In the genomic region with DNA sequence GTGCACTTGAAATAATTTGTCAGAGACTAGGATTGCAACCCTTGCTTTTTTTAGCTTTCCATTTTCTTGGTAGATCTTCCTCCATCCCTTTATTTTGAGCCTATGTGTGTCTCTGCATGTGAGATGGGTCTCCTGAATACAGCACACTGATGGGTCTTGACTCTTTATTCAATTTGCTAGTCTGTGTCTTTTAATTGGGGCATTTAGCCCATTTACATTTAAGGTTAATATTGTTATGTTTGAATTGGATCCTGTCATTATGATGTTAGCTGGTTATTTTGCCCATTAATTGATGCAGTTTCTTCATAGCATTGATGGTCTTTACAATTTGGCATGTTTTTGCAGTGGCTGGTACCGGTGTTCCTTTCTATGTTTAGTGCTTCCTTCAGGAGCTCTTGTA, we compare ENCODE assay signal across 3 cellular contexts. TPM values are rescaled to one million over a fixed set of nuclear protein-coding genes. Genes with fewer than 3 reads are reported as not detected.
DNase-seq lines count a peak whose midpoint lies in the region; ATAC-seq, FAIRE-seq and TF ChIP-seq lines count a peak whose summit lies in the region.
"Not testable (repeated sequence)": the region's sequence is repeated elsewhere in the genome, so short reads cannot be mapped to it uniquely, and the experiment has no call there.

No MANE protein-coding gene starts in this region.

- not testable (repeated sequence) for H3K27me3 ChIP-seq in K562 (ENCODE audit: control insufficient read depth in 2 of 2, insufficient read depth in 2 of 2, low read length in 2 of 2)

- peak overlapping the region; percentile 23 for H3K27ac Mint-ChIP-seq in activated naive CD8-positive, alpha-beta T cell

- CTCF ChIA-PET in HEK293 (lab: Yijun Ruan, JAX) = interaction anchor here (0.6 to 1.2 kb wide), 2 partner anchors 20 to 978 kb away, joined by 3 read pairs; no protein-coding TSS in a partner anchor
- CTCF ChIA-PET in K562 (lab: Yijun Ruan, JAX; ENCODE audit: low intra/inter-chr PET ratio) = interaction anchor here (0.7 kb wide), 1 partner anchor 94 kb away, joined by 4 read pairs; no protein-coding TSS in a partner anchor

- not testable (repeated sequence) for FAIRE-seq in K562 (lab: Jason Lieb, UNC)

- not testable (repeated sequence) for H4K20me1 ChIP-seq in K562 (replicated peaks; ENCODE audit: control insufficient read depth, insufficient read depth, low read length)

- not testable (repeated sequence) for H3K27me3 Mint-ChIP-seq in activated naive CD8-positive, alpha-beta T cell

- POLR2A ChIA-PET in HEK293 (lab: Yijun Ruan, JAX); K562 (lab: Yijun Ruan, JAX): not testable (repeated sequence)

- not testable (repeated sequence) for ATAC-seq in K562

- DNase-seq in K562 (ENCODE audit: extremely low read depth in 1 of 4, low spot score in 3 of 4) = not testable (repeated sequence)

- H3K9me3 ChIP-seq in HEK293 (ENCODE audit: control insufficient read depth, insufficient read depth, low read depth, low read length); K562 (replicated peaks; ENCODE audit: control insufficient read depth, insufficient read depth, low read depth, low read length): not testable (repeated sequence)

- H3K4me1 Mint-ChIP-seq in activated naive CD8-positive, alpha-beta T cell (ENCODE audit: low read depth) = peaks cover 24% of the 10 kb centered on the region

- not testable (repeated sequence) for H2AFZ ChIP-seq in K562 (ENCODE audit: low read depth, low read length)

- not testable (repeated sequence) for H3K4me1 ChIP-seq in HEK293 (ENCODE audit: control insufficient read depth, insufficient read depth, low read length); K562 (replicated peaks in 1 of 2; ENCODE audit: control insufficient read depth in 2 of 2, insufficient read depth in 2 of 2, low read length in 2 of 2)

- not testable (repeated sequence) for H3K36me3 ChIP-seq in HEK293 (ENCODE audit: control insufficient read depth in 2 of 2, insufficient read depth in 1 of 2, low read length in 2 of 2); K562 (ENCODE audit: control insufficient read depth, insufficient read depth, low read length)

- TF ChIP-seq POLR2A in K562 (conservative IDR thresholded peaks at IDR 0.05) = not testable (repeated sequence)

- H3K36me3 Mint-ChIP-seq in activated naive CD8-positive, alpha-beta T cell = peaks cover 20% of the 10 kb centered on the region

- intact Hi-C loops in K562 (cut with micrococcal nuclease) = not testable (repeated sequence)

- H3K79me2 ChIP-seq in K562 (ENCODE audit: control insufficient read depth, insufficient read depth, low read length) = not testable (repeated sequence)

- not testable (repeated sequence) for TF ChIP-seq CTCF in HEK293 (tag by site-specific recombination; IDR thresholded peaks at IDR 0.05); K562 (IDR thresholded peaks at IDR 0.05 in 2 of 3, conservative IDR thresholded peaks at IDR 0.05 in 1 of 3; ENCODE audit: insufficient read depth in 2 of 3, low read depth in 1 of 3, low read length in 3 of 3)

- H3K4me3 Mint-ChIP-seq in activated naive CD8-positive, alpha-beta T cell = not testable (repeated sequence)

- TF ChIP-seq EP300 in K562 (IDR thresholded peaks at IDR 0.05; ENCODE audit: low read length) = not testable (repeated sequence)

- H3K4me2 ChIP-seq in K562 (ENCODE audit: insufficient read depth, low read length) = not testable (repeated sequence)

- not testable (repeated sequence) for H3K9me1 ChIP-seq in K562 (ENCODE audit: control insufficient read depth, insufficient read depth, low read length)

- H3K27ac ChIP-seq in HEK293 (ENCODE audit: extremely low read depth, low read depth, low read length); K562 (ENCODE audit: extremely low read depth, low read depth, low read length): not testable (repeated sequence)

- in situ Hi-C loops in K562 (cut with MboI) = not testable (repeated sequence)

- not testable (repeated sequence) for H3K9ac ChIP-seq in K562 (ENCODE audit: insufficient read depth in 1 of 2, low read depth in 2 of 2, low read length in 2 of 2)

- 88% methylated on average over 1 of the region's 1 CpG for WGBS in K562 (ENCODE audit: insufficient coverage, low coverage, missing lambda C conversion rate)

- not testable (repeated sequence) for BruUV-seq in K562 (replicated peaks; lab: Mats Ljungman, UMichigan)

- not testable (repeated sequence) for H3K9me3 Mint-ChIP-seq in activated naive CD8-positive, alpha-beta T cell (ENCODE audit: low read depth)

- TF ChIP-seq RAD21 in K562 (CRISPR knock-in tag; conservative IDR thresholded peaks at IDR 0.05 in 1 of 2, IDR thresholded peaks at IDR 0.05 in 1 of 2) = not testable (repeated sequence)

- H3K4me3 ChIP-seq in HEK293 (ENCODE audit: low read depth, low read length); K562: not testable (repeated sequence)

TF ChIP-seq in HEK293, 187 proteins besides CTCF, POLR2A, EP300 and RAD21:
- peak; percentile 85 for TF ChIP-seq ZNF529 (tag by site-specific recombination; IDR thresholded peaks at IDR 0.05; ENCODE audit: insufficient replicate concordance)
- TF ChIP-seq SETDB1 (IDR thresholded peaks at IDR 0.05; ENCODE audit: insufficient read length, low read length) = peak; percentile 54

TF ChIP-seq in K562, 482 proteins besides CTCF, POLR2A, EP300 and RAD21:
- 0 out of 2 replicates have a peak, but pooled peaks have one; percentile 12 for TF ChIP-seq ZNF354B (CRISPR knock-in tag; IDR thresholded peaks at IDR 0.05)
- peak; percentile 96 for TF ChIP-seq ZNF507 (tag; conservative IDR thresholded peaks at IDR 0.05)

RNA-seq across cellular contexts. Expression of a gene that starts 22.5 kb away (rescaled TPM):
- 20.0 and 85.9 TPM in 2 replicates for total RNA-seq in K562 (2011; cell fraction: chromatin; rRNA removed; ENCODE audit: low replicate concordance)
- total RNA-seq in K562 (2011; cell fraction: nucleolus; rRNA removed) = 9.3 and 16.7 TPM in 2 replicates
- total RNA-seq in K562 (2011; cell fraction: nucleoplasm; rRNA removed) = 25.5 and 35.3 TPM in 2 replicates
- total RNA-seq in K562 (2014; rRNA removed) (13.0 and 14.4 TPM in 2 replicates), K562 (2014; rRNA removed; fragmentation: Illumina TruSeq; extraction: Trizol) (22.1 and 23.5 TPM in 2 replicates), K562 (2015; rRNA removed; fragmentation: Illumina TruSeq; extraction: Trizol) (22.5 and 24.4 TPM in 2 replicates), K562 (2021) (12.1 and 16.6 TPM in 2 replicates)
- polyA plus RNA-seq in K562 (2011; rRNA removed) (11.7 and 16.7 TPM in 2 replicates), K562 (2014; fragmentation: Illumina TruSeq; extraction: Trizol) (10.9 and 16.8 TPM in 2 replicates), K562 (2014; fragmentation: Nextera tagmentation; extraction: Ambion mirVana) (1 to 10 TPM; 5.5 to 6.2 TPM), K562 (2014; rRNA removed) (9.1 and 11.5 TPM in 2 replicates)
- polyA plus RNA-seq in K562 (2011; cell fraction: cytosol; rRNA removed) = 3.3 and 6.2 TPM in 2 replicates
- polyA plus RNA-seq in K562 (2011; cell fraction: nucleus; rRNA removed) = 9.2 and 12.9 TPM in 2 replicates
- 7.7 and 8.1 TPM in 2 replicates for polyA plus RNA-seq in K562 (2012)
- polyA minus RNA-seq in K562 (2011; rRNA and poly(A)+ RNA removed) = 40.9 and 47.2 TPM in 2 replicates
- polyA minus RNA-seq in K562 (2011; cell fraction: cytosol; rRNA and poly(A)+ RNA removed) = 11.5 and 13.4 TPM in 2 replicates
- 28.9 and 41.9 TPM in 2 replicates for polyA minus RNA-seq in K562 (2011; cell fraction: nucleus; rRNA and poly(A)+ RNA removed)
